In the genomic region with DNA sequence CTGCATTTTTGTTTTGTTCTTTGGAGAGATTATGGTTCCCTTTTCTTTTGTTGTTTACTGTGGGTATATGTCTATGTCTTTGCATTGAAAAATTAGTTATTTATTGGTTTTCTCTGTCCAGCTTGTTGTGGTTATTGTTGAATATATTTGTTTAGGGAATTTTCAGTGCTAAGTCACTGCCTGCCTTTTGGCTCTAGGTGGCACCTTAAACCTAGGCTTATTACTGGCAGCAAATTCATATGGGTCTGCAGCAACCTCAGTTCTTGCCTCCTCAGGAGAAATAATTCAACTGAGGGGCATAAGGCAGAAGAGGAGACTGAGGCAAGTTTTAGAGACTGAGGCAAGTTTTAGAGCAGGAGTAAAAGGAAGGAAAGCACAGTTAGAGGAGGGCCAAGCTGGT, we compare ENCODE assay signal across 17 cellular contexts.
A peak's percentile ranks its signal among the peaks of the same experiment; 100 is the strongest.
DNase-seq lines count a peak whose midpoint lies in the region; ATAC-seq and TF ChIP-seq lines count a peak whose summit lies in the region.
"Had no signal": no experiment of that assay in that cellular context is flagged by ENCODE, and none has a peak within 500 bp of the region (broad histone marks: within the 10 kb centered on the region; RNA-seq: fewer than 3 reads in every experiment).

No MANE protein-coding gene starts in this region.

- H3K4me3 ChIP-seq in Jurkat, Clone E6-1 (ENCODE audit: low read length) = no peak overlapping the region
- H3K4me3 ChIP-seq in WERI-Rb-1 (ENCODE audit: low read depth, low read length) = no peak overlapping the region
- no peak overlapping the region for H3K4me3 ChIP-seq in mesenchymal stem cell (ENCODE audit: insufficient read depth in 1 of 2, low read depth in 1 of 2, low read length in 2 of 2)
- H3K4me3 ChIP-seq: BLaER1, gastroesophageal sphincter, MG63, right lobe of liver, SJCRH30 had no signal

- no peak overlapping the region for H3K9ac ChIP-seq in mesenchymal stem cell (ENCODE audit: low read length)
- H3K9ac ChIP-seq: BLaER1 had no signal

- H2AK5ac ChIP-seq in mesenchymal stem cell (ENCODE audit: low read length, severe bottlenecking) = no peak overlapping the region

- H3K9me3 ChIP-seq in WERI-Rb-1 (ENCODE audit: severe bottlenecking) (no peaks in the 10 kb centered on the region), mesenchymal stem cell (ENCODE audit: control insufficient read depth, low read length) (peaks cover 29% of the 10 kb centered on the region)
- H3K9me3 ChIP-seq: BLaER1, gastroesophageal sphincter, MG63, right lobe of liver, SJCRH30 had no signal

- H3K27me3 ChIP-seq in WERI-Rb-1 (ENCODE audit: insufficient read depth, low read depth, severe bottlenecking) (peaks cover 35% of the 10 kb centered on the region), mesenchymal stem cell (ENCODE audit: control insufficient read depth in 1 of 2, insufficient read depth in 1 of 2, low read length in 2 of 2) (no peaks in the 10 kb centered on the region)
- H3K27me3 ChIP-seq: BLaER1, gastroesophageal sphincter, MG63, right lobe of liver, SJCRH30 had no signal

- H2BK120ac ChIP-seq in mesenchymal stem cell (ENCODE audit: low read depth, low read length) = no peak overlapping the region

- no peak overlapping the region for H3K14ac ChIP-seq in mesenchymal stem cell (ENCODE audit: low read length in 2 of 2)

- H4K8ac ChIP-seq in mesenchymal stem cell (ENCODE audit: low read length) = no peak overlapping the region

- no peak overlapping the region for H3K18ac ChIP-seq in mesenchymal stem cell (ENCODE audit: low read depth in 1 of 2, low read length in 2 of 2)

- no peak overlapping the region for H3K23ac ChIP-seq in mesenchymal stem cell (ENCODE audit: low read length in 2 of 2)

- no peaks in the 10 kb centered on the region for H3K4me1 ChIP-seq in mesenchymal stem cell (ENCODE audit: control insufficient read depth, insufficient read depth, low read depth, low read length)
- H3K4me1 ChIP-seq: BLaER1, gastroesophageal sphincter, right lobe of liver, SJCRH30 had no signal

- H3K79me1 ChIP-seq in mesenchymal stem cell (replicated peaks; ENCODE audit: low read length, poor library complexity, severe bottlenecking) = no peaks in the 10 kb centered on the region

- no peak overlapping the region for H4K91ac ChIP-seq in mesenchymal stem cell (ENCODE audit: low read length)

- peak; percentile 28; the same call in 1 of the 2 replicates for TF ChIP-seq CTCF in WERI-Rb-1 (IDR thresholded peaks at IDR 0.05; ENCODE audit: low read depth, low read length)

- no peak overlapping the region for H2BK15ac ChIP-seq in mesenchymal stem cell (ENCODE audit: low read depth, poor library complexity, severe bottlenecking)

- H3K4me2 ChIP-seq in mesenchymal stem cell (ENCODE audit: low read length, poor library complexity, severe bottlenecking) = no peak overlapping the region
- H3K4me2 ChIP-seq: BLaER1 had no signal

- H3K27ac ChIP-seq in WERI-Rb-1 = no peak overlapping the region
- no peak overlapping the region for H3K27ac ChIP-seq in mesenchymal stem cell (ENCODE audit: low read length, poor library complexity, severe bottlenecking)
- H3K27ac ChIP-seq: BLaER1, gastroesophageal sphincter, right lobe of liver, SJCRH30 had no signal

- no peaks in the 10 kb centered on the region for H3K36me3 ChIP-seq in WERI-Rb-1
- H3K36me3 ChIP-seq in mesenchymal stem cell (ENCODE audit: control insufficient read depth in 1 of 2, insufficient read depth in 2 of 2, low read depth in 1 of 2, low read length in 2 of 2) = no peaks in the 10 kb centered on the region
- H3K36me3 ChIP-seq: BLaER1, gastroesophageal sphincter, MG63, right lobe of liver, SJCRH30 had no signal

- H3K4ac ChIP-seq in mesenchymal stem cell (ENCODE audit: low read depth in 1 of 2, low read length in 2 of 2) = no peak overlapping the region

- DNase-seq in D341Med (ENCODE audit: low spot score) = peak; percentile 25
- peak; percentile 4 for DNase-seq in Jurkat, Clone E6-1 (ENCODE audit: low read depth, low spot score)
- DNase-seq in WERI-Rb-1 = no peak
- peak; percentile 13 for DNase-seq in mesenchymal stem cell
- no peak for DNase-seq in NCI-H510A (lab: John Stamatoyannopoulos, UW)
- no peak for DNase-seq in NCI-H2029 treated with DMSO at 0.1 percent for 48 hours (lab: John Stamatoyannopoulos, UW)
- DNase-seq: activated CD8-positive, alpha-beta T cell treated with anti-CD3 and anti-CD28 coated beads, Interleukin-2, amount 10 ng/mL, durations not matched to agents 7 days and 5 days; DMS79 treated with DMSO at 0.1 percent for 48 hours; immature natural killer cell; MG63; NCI-H2107; right lobe of liver; SJCRH30; substantia nigra had no signal

- no peak overlapping the region for H2AFZ ChIP-seq in mesenchymal stem cell (ENCODE audit: low read depth, low read length)

- H2BK12ac ChIP-seq in mesenchymal stem cell (ENCODE audit: low read length in 2 of 2) = no peak overlapping the region

- H2BK5ac ChIP-seq in mesenchymal stem cell (ENCODE audit: low read depth, low read length, poor library complexity, severe bottlenecking) = no peak overlapping the region

- ATAC-seq in HG02588 (IDR thresholded peaks at IDR 0.05; ENCODE audit: unreplicated experiment) = no peak
- ATAC-seq: activated CD8-positive, alpha-beta T cell treated with anti-CD3 and anti-CD28 coated beads, Interleukin-2, amount 10 ng/mL, durations not matched to agents 7 days and 5 days; gastroesophageal sphincter; right lobe of liver had no signal

Comparison
In these comparisons a context has a peak if more than half of its experiments do, and no peak if none do; other contexts are left out.
1. DNase-seq: peak in D341Med (single experiment), Jurkat, Clone E6-1 (single experiment) and mesenchymal stem cell (single experiment); none in WERI-Rb-1 (single experiment), NCI-H510A (single experiment) and NCI-H2029 treated with DMSO at 0.1 percent for 48 hours (single experiment).